ENCODE assay signal across 8 cellular contexts in genomic region chr1:205255941-205256780, GRCh38. TPM values are rescaled to one million over a fixed set of nuclear protein-coding genes. Genes with fewer than 3 reads are reported as not detected.
A peak's percentile ranks its signal among the peaks of the same experiment; 100 is the strongest.
DNase-seq lines count a peak whose midpoint lies in the region; ATAC-seq, FAIRE-seq and TF ChIP-seq lines count a peak whose summit lies in the region.

No MANE protein-coding gene starts in this region.

- intact Hi-C loops in heart left ventricle (cut with DNase I): loop anchor here (1.0 to 10.0 kb wide), 13 partner anchors 27 to 449 kb away; partner anchors contain the start of gene RBBP5 (in 4 of the 10)
- intact Hi-C loops in psoas muscle (cut with DNase I): loop anchor here (1.0 to 10.0 kb wide), 6 partner anchors 27 to 281 kb away; no protein-coding TSS in a partner anchor

- H3K4me1 ChIP-seq in adipocyte (ENCODE audit: control insufficient read depth, insufficient read depth, low read length): peaks cover 15% of the 10 kb centered on the region
- peaks cover 2 to 54% (median 35%) of the 10 kb centered on the region in 12 donors for H3K4me1 ChIP-seq in heart left ventricle
- peaks cover 67% of the 10 kb centered on the region for H3K4me1 ChIP-seq in psoas muscle

- H3K36me3 ChIP-seq in adipocyte (ENCODE audit: control insufficient read depth, insufficient read depth, low read length, severe bottlenecking): no peaks in the 10 kb centered on the region
- H3K36me3 ChIP-seq in heart left ventricle: no peaks in the 10 kb centered on the region
- H3K36me3 ChIP-seq in psoas muscle (ENCODE audit: insufficient read depth in 1 of 2, low read depth in 1 of 2): no peaks in the 10 kb centered on the region

- FAIRE-seq in urothelium cell line (lab: Jason Lieb, UNC): no peak

- H3K27ac ChIP-seq in heart left ventricle (peak overlapping the region in 6 of 12 donors; percentile 6 to 43 (median 35)), psoas muscle (peak overlapping the region; percentile 57)

- H3K9me3 ChIP-seq in adipocyte (ENCODE audit: control insufficient read depth, low read length) (no peaks in the 10 kb centered on the region), heart left ventricle (no peaks in the 10 kb centered on the region), psoas muscle (no peaks in the 10 kb centered on the region)

- DNase-seq in AG08395 (ENCODE audit: low spot score): peak; percentile 87
- peak; percentile 82 for DNase-seq in NCI-H1436 (lab: John Stamatoyannopoulos, UW)
- peak; percentile 66 for DNase-seq in SW480 (ENCODE audit: low spot score)
- DNase-seq in adipocyte (ENCODE audit: low read depth): peak; percentile 92
- DNase-seq in heart left ventricle: peak; percentile 88 to 92 (median 91)
- peak; percentile 89 to 95 for DNase-seq in psoas muscle
- peak; percentile 80 for DNase-seq in urothelium cell line (ENCODE audit: low spot score)

- peak; percentile 92 to 99 (median 96) for TF ChIP-seq CTCF in heart left ventricle (IDR thresholded peaks at IDR 0.05)
- peak; percentile 98 for TF ChIP-seq CTCF in psoas muscle (IDR thresholded peaks at IDR 0.05)

- 11 to 28% (median 26%) methylated on average over 8 of the region's 8 CpGs for WGBS in heart left ventricle, 4 donors
- 21 to 41% (median 26%) methylated on average over 8 of the region's 8 CpGs for WGBS in psoas muscle, 3 donors

- H3K4me3 ChIP-seq in adipocyte (ENCODE audit: low read length) (no peak overlapping the region), heart left ventricle (no peak overlapping the region), psoas muscle (no peak overlapping the region)

- TF ChIP-seq POLR2A in heart left ventricle (IDR thresholded peaks at IDR 0.05): no peak

- peak overlapping the region; percentile 45 for H3K9ac ChIP-seq in adipocyte (ENCODE audit: low read length)

- peak; percentile 49 for ATAC-seq in GM21367 (IDR thresholded peaks at IDR 0.05; ENCODE audit: unreplicated experiment)
- ATAC-seq in heart left ventricle: peak; percentile 91 to 93 (median 92)
- peak; percentile 73 to 85 (median 80) for ATAC-seq in psoas muscle

- H3K27me3 ChIP-seq in adipocyte (replicated peaks; ENCODE audit: control insufficient read depth, insufficient read depth, low read length): no peaks in the 10 kb centered on the region
- H3K27me3 ChIP-seq in heart left ventricle: no peaks in the 10 kb centered on the region
- H3K27me3 ChIP-seq in psoas muscle (ENCODE audit: insufficient read depth in 3 of 3, low read length in 2 of 3): no peaks in the 10 kb centered on the region

RNA-seq across cellular contexts. Expression of gene TMCC2, which starts 28.4 kb away (rescaled TPM):
- total RNA-seq in heart left ventricle: 1 to 10 TPM in 8 of 9 donors, under 1 TPM in 1; 0.97 to 5.1 (median 2.1) TPM
- 1 to 10 TPM; 1.4 to 2.0 TPM for polyA plus RNA-seq in heart left ventricle
- 10 to 100 TPM in 1 of 4 donors, 1 to 10 TPM in 3; 3.4 to 21.4 (median 6.9) TPM for total RNA-seq in psoas muscle
- polyA plus RNA-seq in psoas muscle: 10 to 100 TPM in 1 of 3 donors, 1 to 10 TPM in 1, under 1 TPM in 1; 0.66 to 17.5 (median 4.3) TPM

RNA-seq across cellular contexts. Expression of gene DSTYK, which starts 44.7 kb away (rescaled TPM):
- 10 to 100 TPM in 1 of 9 donors, 1 to 10 TPM in 8; 5.2 to 10.1 (median 8.0) TPM for total RNA-seq in heart left ventricle
- 1 to 10 TPM; 3.2 to 5.3 TPM for polyA plus RNA-seq in heart left ventricle
- 10 to 100 TPM in 3 of 4 donors, 1 to 10 TPM in 1; 10.0 to 22.6 (median 13.9) TPM for total RNA-seq in psoas muscle
- 10 to 100 TPM in 1 of 3 donors, 1 to 10 TPM in 2; 2.3 to 19.3 (median 5.2) TPM for polyA plus RNA-seq in psoas muscle
